In genomic region chr10:68088744-68089143, GRCh38 we compare ENCODE assay signal across 11 cellular contexts. TPM values are rescaled to one million over a fixed set of nuclear protein-coding genes. Genes with fewer than 3 reads are reported as not detected.
DNase-seq lines count a peak whose midpoint lies in the region; ATAC-seq, FAIRE-seq and TF ChIP-seq lines count a peak whose summit lies in the region.
"Had no signal": no experiment of that assay in that cellular context is flagged by ENCODE, and none has a peak within 500 bp of the region (broad histone marks: within the 10 kb centered on the region; RNA-seq: fewer than 3 reads in every experiment).

No MANE protein-coding gene starts in this region.

- H3K27ac ChIP-seq in fibroblast of lung (ENCODE audit: insufficient read depth, low read length), result peak overlapping the region; percentile 72

- peak overlapping the region; percentile 59 for H3K4me2 ChIP-seq in fibroblast of lung (ENCODE audit: extremely low read depth, insufficient read depth, low read length)

- H2AFZ ChIP-seq in fibroblast of lung (ENCODE audit: low read length), result peak overlapping the region; percentile 6

- H3K9ac ChIP-seq in fibroblast of lung (ENCODE audit: insufficient read depth, low read length), result no peak overlapping the region

- H3K4me1 ChIP-seq in fibroblast of lung (ENCODE audit: control insufficient read depth, extremely low read depth, insufficient read depth, low read length), result peaks cover 18% of the 10 kb centered on the region

- no peak overlapping the region for H3K4me3 ChIP-seq in fibroblast of lung (replicated peaks in 1 of 4; ENCODE audit: control extremely low read depth in 1 of 4, insufficient read depth in 1 of 4, low read depth in 3 of 4, low read length in 4 of 4)

- in situ Hi-C loops in GM13976 (cut with MboI; ENCODE audit: low sequenced_read_pairs, unreplicated experiment), result no loop called here

- H3K36me3 ChIP-seq in fibroblast of lung (ENCODE audit: control insufficient read depth, insufficient read depth, low read length), result no peaks in the 10 kb centered on the region

- no peaks in the 10 kb centered on the region for H3K27me3 ChIP-seq in fibroblast of lung (ENCODE audit: control insufficient read depth, insufficient read depth, low read length)

- H3K79me2 ChIP-seq in fibroblast of lung (ENCODE audit: control insufficient read depth, insufficient read depth, low read length), result no peaks in the 10 kb centered on the region

- H4K20me1 ChIP-seq in fibroblast of lung (ENCODE audit: control insufficient read depth, extremely low read depth, insufficient read depth, low read length), result no peaks in the 10 kb centered on the region

- peak; percentile 72 for ATAC-seq in GM21619 (IDR thresholded peaks at IDR 0.05; ENCODE audit: unreplicated experiment)
- ATAC-seq in GM19328 (IDR thresholded peaks at IDR 0.05; ENCODE audit: unreplicated experiment), result no peak
- no peak for ATAC-seq in HG02571 (IDR thresholded peaks at IDR 0.05; ENCODE audit: unreplicated experiment)

- H3K9me3 ChIP-seq in fibroblast of lung (ENCODE audit: control insufficient read depth, insufficient read depth, low read depth, low read length), result no peaks in the 10 kb centered on the region

- DNase-seq in GM13976 (ENCODE audit: low spot score) (peak; percentile 27), NCI-H226 (peak; percentile 48), fibroblast of lung (ENCODE audit: low read depth in 2 of 2) (peak; percentile 60 to 83), 8988T (no peak), RCC 7860 (ENCODE audit: low spot score) (no peak)
- DNase-seq: activated effector memory CD4-positive, alpha-beta T cell treated with Interleukin-2 at 50 U/mL for 16 hours; occipital lobe had no signal

- no peak for FAIRE-seq in RCC 7860 (lab: Jason Lieb, UNC)

- TF ChIP-seq CTCF in GM13976 (IDR thresholded peaks at IDR 0.05; ENCODE audit: borderline replicate concordance, control extremely low read depth, extremely low read depth, insufficient read depth, missing control alignments) (no peak), fibroblast of lung (conservative IDR thresholded peaks at IDR 0.05 in 1 of 2, IDR thresholded peaks at IDR 0.05 in 1 of 2; ENCODE audit: low read depth in 1 of 2, low read length in 2 of 2) (no peak)

RNA-seq across cellular contexts. Expression of gene HERC4, which starts 13.7 kb away (rescaled TPM):
- 77.0 and 140 TPM in 2 replicates for total RNA-seq in fibroblast of lung
- polyA plus RNA-seq in fibroblast of lung, result 53.1 and 93.3 TPM in 2 replicates
- polyA plus RNA-seq in fibroblast of lung (2012), result 38.3 and 80.7 TPM in 2 replicates
- 11.4 and 13.9 TPM in 2 replicates for polyA minus RNA-seq in fibroblast of lung (ENCODE audit: low replicate concordance)

RNA-seq across cellular contexts. Expression of gene MYPN, which starts 20.5 kb away (rescaled TPM):
- under 0.01 and 1.2 TPM in 2 replicates for total RNA-seq in fibroblast of lung
- polyA plus RNA-seq in fibroblast of lung, result 0.77 and 1.9 TPM in 2 replicates
- polyA plus RNA-seq in fibroblast of lung (2012), result 0.68 and 1.6 TPM in 2 replicates
- 0.90 and 2.8 TPM in 2 replicates for polyA minus RNA-seq in fibroblast of lung (ENCODE audit: low replicate concordance)
- total RNA-seq: occipital lobe; T-helper 1 cell treated with Interleukin-12 subunit alpha and Interleukin-12 subunit beta and Interleukin-4 antibody, amounts not matched to agents 30 ng/mL and 1 ng/mL, for 36 hours had no signal

Comparison
In these comparisons a context has a peak if more than half of its experiments do, and no peak if none do; other contexts are left out.
1. DNase-seq: peak in GM13976 (single experiment), NCI-H226 (single experiment) and fibroblast of lung (2 of 2); none in 8988T (single experiment) and RCC 7860 (single experiment).